14 cellular contexts compared by ENCODE assay signal in genomic region chr18:55100817-55101457, GRCh38.
DNase-seq lines count a peak whose midpoint lies in the region; ATAC-seq, FAIRE-seq and TF ChIP-seq lines count a peak whose summit lies in the region.
"Had no signal": no experiment of that assay in that cellular context is flagged by ENCODE, and none has a peak within 500 bp of the region (broad histone marks: within the 10 kb centered on the region; RNA-seq: fewer than 3 reads in every experiment).

No MANE protein-coding gene starts in this region.

- TF ChIP-seq POLR2A in endothelial cell of umbilical vein (IDR thresholded peaks at IDR 0.05; ENCODE audit: low read depth, low read length), result no peak

- CTCF ChIA-PET in endothelial cell of umbilical vein (lab: Charles Lee), result interaction anchor here (1.1 to 1.4 kb wide), 2 partner anchors 133 to 681 kb away, joined by 3 to 4 read pairs; no protein-coding TSS in a partner anchor

- H2AFZ ChIP-seq in endothelial cell of umbilical vein (ENCODE audit: low read depth, low read length) (no peak overlapping the region), osteoblast (ENCODE audit: low read length) (no peak overlapping the region)

- H3K9me3 ChIP-seq in endothelial cell of umbilical vein (replicated peaks; ENCODE audit: control insufficient read depth, insufficient read depth, low read length) (no peaks in the 10 kb centered on the region), osteoblast (ENCODE audit: low read depth, low read length) (no peaks in the 10 kb centered on the region)
- H3K9me3 ChIP-seq: stomach had no signal

- H3K36me3 ChIP-seq in endothelial cell of umbilical vein (ENCODE audit: control insufficient read depth in 2 of 2, extremely low read depth in 1 of 2, insufficient read depth in 2 of 2, low read length in 2 of 2), result no peaks in the 10 kb centered on the region
- no peaks in the 10 kb centered on the region for H3K36me3 ChIP-seq in osteoblast (ENCODE audit: insufficient read depth, low read length)
- H3K36me3 ChIP-seq: stomach had no signal

- H3K9ac ChIP-seq in endothelial cell of umbilical vein (replicated peaks; ENCODE audit: extremely low read depth, insufficient read depth, low read length), result no peak overlapping the region

- POLR2A ChIA-PET in endothelial cell of umbilical vein (lab: Charles Lee), result interaction anchor here (0.6 kb wide), 1 partner anchor 163 kb away, joined by 3 read pairs; no protein-coding TSS in a partner anchor

- H3K4me1 ChIP-seq in endothelial cell of umbilical vein (ENCODE audit: control insufficient read depth, extremely low read depth, insufficient read depth, low read length) (peaks cover 42% of the 10 kb centered on the region), osteoblast (ENCODE audit: insufficient read depth, low read length) (peaks cover 28% of the 10 kb centered on the region)

- BruUV-seq in endothelial cell of umbilical vein (replicated peaks; lab: Mats Ljungman, UMichigan), result no TSS peak

- peak overlapping the region; percentile 49 for H3K4me2 ChIP-seq in endothelial cell of umbilical vein (ENCODE audit: insufficient read depth, low read length)
- peak overlapping the region; percentile 26 for H3K4me2 ChIP-seq in osteoblast (ENCODE audit: insufficient read depth, low read length)

- no peak overlapping the region for H3K4me3 ChIP-seq in endothelial cell of umbilical vein (replicated peaks in 1 of 3; ENCODE audit: insufficient read depth in 1 of 3, low read depth in 1 of 3, low read length in 3 of 3)
- no peak overlapping the region for H3K4me3 ChIP-seq in osteoblast (ENCODE audit: insufficient read depth, low read length)
- H3K4me3 ChIP-seq: stomach had no signal

- dilution Hi-C loops in endothelial cell of umbilical vein (cut with MboI; ENCODE audit: extremely low pct_ligation_motif_present, low sequenced_read_pairs), result no loop called here

- peak overlapping the region; percentile 39 for H3K27ac ChIP-seq in endothelial cell of umbilical vein (ENCODE audit: insufficient read depth, low read depth, low read length)
- H3K27ac ChIP-seq in osteoblast (ENCODE audit: low read depth, low read length), result no peak overlapping the region
- H3K27ac ChIP-seq: stomach had no signal

- no peaks in the 10 kb centered on the region for H3K9me1 ChIP-seq in endothelial cell of umbilical vein (replicated peaks; ENCODE audit: control insufficient read depth, extremely low read depth, insufficient read depth, low read length)

- TF ChIP-seq CTCF in endothelial cell of umbilical vein (IDR thresholded peaks at IDR 0.05; ENCODE audit: extremely low read depth in 1 of 2, insufficient read depth in 1 of 2, low read depth in 1 of 2, low read length in 2 of 2) (no peak), osteoblast (IDR thresholded peaks at IDR 0.05; ENCODE audit: extremely low read depth, low read depth, low read length) (no peak)

- FAIRE-seq in endothelial cell of umbilical vein (lab: Jason Lieb, UNC), result peak; percentile 24

- H3K79me2 ChIP-seq in endothelial cell of umbilical vein (ENCODE audit: control insufficient read depth, insufficient read depth, low read length) (no peaks in the 10 kb centered on the region), osteoblast (ENCODE audit: insufficient read depth, low read length) (no peaks in the 10 kb centered on the region)

- intact Hi-C loops in endothelial cell of umbilical vein (cut with micrococcal nuclease), result no loop called here

- H4K20me1 ChIP-seq in endothelial cell of umbilical vein (replicated peaks; ENCODE audit: control insufficient read depth, extremely low read depth, insufficient read depth, low read length) (no peaks in the 10 kb centered on the region), osteoblast (ENCODE audit: insufficient read depth, low read length) (no peaks in the 10 kb centered on the region)

- H3K27me3 ChIP-seq in endothelial cell of umbilical vein (ENCODE audit: control insufficient read depth in 2 of 2, insufficient read depth in 2 of 2, low read length in 2 of 2) (no peaks in the 10 kb centered on the region), osteoblast (ENCODE audit: insufficient read depth, low read length) (no peaks in the 10 kb centered on the region)
- H3K27me3 ChIP-seq: stomach had no signal

- DNase-seq in EH (ENCODE audit: low read depth), result peak; percentile 75
- DNase-seq in NCI-H2171 treated with DMSO at 0.1 percent for 48 hours (lab: John Stamatoyannopoulos, UW), result peak; percentile 74
- DNase-seq in endothelial cell of umbilical vein (ENCODE audit: low read depth, low spot score), result peak; percentile 64
- DNase-seq in osteoblast (ENCODE audit: insufficient read length, low spot score, missing footprints), result peak; percentile 69
- DNase-seq: effector memory CD4-positive, alpha-beta T cell; H9; mesendoderm; OCI-M1; stimulated activated CD4-positive, alpha-beta T cell treated with anti-CD3 and anti-CD28 coated beads, Interleukin-4, amount 100 ng/mL, for 4 hours; stomach had no signal

- no peak for ATAC-seq in GM19455 (IDR thresholded peaks at IDR 0.05; ENCODE audit: unreplicated experiment)
- ATAC-seq in HG03139 (IDR thresholded peaks at IDR 0.05; ENCODE audit: unreplicated experiment), result no peak
- ATAC-seq in GM19351 (IDR thresholded peaks at IDR 0.05; ENCODE audit: unreplicated experiment), result no peak
- ATAC-seq in GM21381 (IDR thresholded peaks at IDR 0.05; ENCODE audit: unreplicated experiment), result no peak

TF ChIP-seq in endothelial cell of umbilical vein, 7 proteins besides CTCF, POLR2A, EP300 and RAD21:
- TF ChIP-seq JUN (IDR thresholded peaks at IDR 0.05; ENCODE audit: borderline replicate concordance, insufficient read depth, insufficient read length, low read depth) (peak; percentile 59), EZH2 (IDR thresholded peaks at IDR 0.05; ENCODE audit: borderline replicate concordance, low read depth, low read length, severe bottlenecking) (no peak), FOS (IDR thresholded peaks at IDR 0.05; ENCODE audit: borderline replicate concordance, insufficient read depth, low read length) (peak; percentile 74)
